8 cellular contexts compared by ENCODE assay signal in the genomic region with DNA sequence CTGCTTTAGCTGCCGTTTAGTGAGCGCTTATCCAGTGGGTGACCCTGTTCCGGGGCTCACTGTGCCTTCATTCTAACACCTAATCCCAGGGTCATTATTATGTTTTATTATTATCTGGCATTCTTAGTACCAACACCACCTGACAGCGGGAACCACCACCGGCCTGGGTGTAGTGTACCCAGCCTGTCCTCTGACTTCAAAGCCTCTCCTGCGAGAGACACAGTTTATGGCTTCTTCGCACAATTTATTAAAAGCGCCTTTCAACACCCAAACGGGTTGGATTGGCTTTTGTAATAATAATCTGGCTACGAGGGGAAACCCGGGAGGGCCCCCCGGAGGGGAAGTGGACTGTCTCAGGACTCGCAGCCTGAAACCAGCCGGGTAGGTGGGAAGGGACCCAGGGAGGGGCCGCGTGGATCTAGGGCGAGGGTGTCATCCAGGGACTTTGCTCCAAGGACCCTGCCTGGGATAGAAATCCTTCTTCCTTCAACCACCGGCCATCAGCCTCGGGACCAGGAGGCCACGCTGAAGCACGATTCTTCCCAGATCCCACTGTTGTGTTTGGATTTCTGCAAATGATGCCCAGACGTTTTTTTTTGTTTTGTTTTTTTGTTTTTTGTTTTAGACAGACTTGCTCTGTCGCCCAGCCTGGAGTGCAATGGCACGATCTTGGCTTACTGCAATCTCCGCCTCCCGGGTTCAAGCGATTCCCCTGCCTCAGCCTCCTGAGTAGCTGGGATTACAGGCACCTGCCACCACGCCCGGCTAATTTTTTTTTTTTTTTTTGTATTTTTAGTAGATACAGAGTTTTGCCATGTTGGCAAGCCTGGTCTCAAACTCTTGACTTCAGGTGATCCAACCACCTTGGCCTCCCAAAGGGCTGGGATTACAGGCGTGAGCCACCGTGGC. TPM values are rescaled to one million over a fixed set of nuclear protein-coding genes. Genes with fewer than 3 reads are reported as not detected.
DNase-seq lines count a peak whose midpoint lies in the region; ATAC-seq and TF ChIP-seq lines count a peak whose summit lies in the region.

No MANE protein-coding gene starts in this region.

- peak overlapping the region; percentile 81 to 91 (median 83) for H3K4me3 Mint-ChIP-seq in brain

- H3K27ac ChIP-seq in A673 (ENCODE audit: low read depth, low read length, poor library complexity, severe bottlenecking), result no peak overlapping the region
- H3K27ac ChIP-seq in HL-60 (replicated peaks), result peak overlapping the region; percentile 78
- peak overlapping the region; percentile 97 for H3K27ac ChIP-seq in muscle layer of colon (ENCODE audit: low read depth, low read length)

- intact Hi-C loops in A673 (cut with micrococcal nuclease; ENCODE audit: unreplicated experiment), result no loop called here

- no peaks in the 10 kb centered on the region for H3K36me3 ChIP-seq in A673 (ENCODE audit: insufficient read depth, low read length, poor library complexity, severe bottlenecking)
- H3K36me3 ChIP-seq in muscle layer of colon (ENCODE audit: insufficient read depth, low read length), result no peaks in the 10 kb centered on the region

- DNase-seq in A673 (ENCODE audit: low spot score) (no peak), HL-60 (ENCODE audit: low read depth in 1 of 2, low spot score in 1 of 2) (no peak)
- DNase-seq in activated CD4-positive, alpha-beta T cell treated with anti-CD3 and anti-CD28 coated beads, Interleukin-2, amount 50 U/mL, for 4 hours, result no peak

- H3K9ac ChIP-seq in muscle layer of colon (ENCODE audit: low read length), result peak overlapping the region; percentile 44

- H3K27ac Mint-ChIP-seq in brain, result peak overlapping the region; percentile 80 to 92 (median 86)

- ATAC-seq in GM21528 (IDR thresholded peaks at IDR 0.05; ENCODE audit: low FRiP score, unreplicated experiment), result no peak
- no peak for ATAC-seq in HG03039 (IDR thresholded peaks at IDR 0.05; ENCODE audit: unreplicated experiment)
- no peak for ATAC-seq in HG02623 (IDR thresholded peaks at IDR 0.05; ENCODE audit: unreplicated experiment)

- no peak for TF ChIP-seq CTCF in A673 (conservative IDR thresholded peaks at IDR 0.05; ENCODE audit: low read depth, low read length)
- no peak for TF ChIP-seq CTCF in HL-60 (IDR thresholded peaks at IDR 0.05; ENCODE audit: insufficient read depth, low read length)
- TF ChIP-seq CTCF in brain (conservative IDR thresholded peaks at IDR 0.05), result no peak

- H3K27me3 ChIP-seq in A673 (replicated peaks; ENCODE audit: insufficient read depth, low read depth, low read length, poor library complexity) (no peaks in the 10 kb centered on the region), HL-60 (ENCODE audit: insufficient read depth, poor library complexity, severe bottlenecking) (no peaks in the 10 kb centered on the region), muscle layer of colon (ENCODE audit: control insufficient read depth in 1 of 2, insufficient read depth in 2 of 2, low read length in 2 of 2) (no peaks in the 10 kb centered on the region)

- H3K9me3 Mint-ChIP-seq in brain, result no peaks in the 10 kb centered on the region

- peaks cover 15% of the 10 kb centered on the region for H3K4me1 Mint-ChIP-seq in brain

- no TSS peak for BruUV-seq in A673 (replicated peaks; lab: Mats Ljungman, UMichigan)

- H3K4me1 ChIP-seq in A673 (ENCODE audit: insufficient read depth, low read length, poor library complexity, severe bottlenecking) (peaks cover 4% of the 10 kb centered on the region), muscle layer of colon (ENCODE audit: insufficient read depth, low read length) (peaks cover 12% of the 10 kb centered on the region)

- peaks cover 11% of the 10 kb centered on the region for H3K27me3 Mint-ChIP-seq in brain

- POLR2A ChIA-PET in A673 (lab: Charles Lee; ENCODE audit: low non-redundant PET), result no interaction called here

- CTCF ChIA-PET in A673 (lab: Charles Lee), result no interaction called here

- H3K4me3 ChIP-seq in A673 (ENCODE audit: low read depth, low read length, poor library complexity, severe bottlenecking), result peak overlapping the region; percentile 86
- H3K4me3 ChIP-seq in HL-60 (replicated peaks; ENCODE audit: insufficient read depth, low read length), result peak overlapping the region; percentile 61
- peak overlapping the region; percentile 61 to 91 for H3K4me3 ChIP-seq in muscle layer of colon (ENCODE audit: low read depth in 1 of 2, low read length in 2 of 2)

- H3K9me3 ChIP-seq in A673 (ENCODE audit: low read depth, low read length, poor library complexity, severe bottlenecking), result no peaks in the 10 kb centered on the region
- no peaks in the 10 kb centered on the region for H3K9me3 ChIP-seq in muscle layer of colon (ENCODE audit: low read length)

- H3K36me3 Mint-ChIP-seq in brain, result no peaks in the 10 kb centered on the region

RNA-seq across cellular contexts. Expression of a gene that starts 1.6 kb away (rescaled TPM):
- 25.1 and 25.9 TPM in 2 replicates for total RNA-seq in A673 (2021)
- polyA plus RNA-seq in brain (ENCODE audit: insufficient read depth, low read depth, low replicate concordance), result 17.0 TPM

RNA-seq across cellular contexts. Expression of a gene that starts 55.6 kb away (rescaled TPM):
- total RNA-seq in A673 (2021), result 185 and 198 TPM in 2 replicates
- 266 TPM for polyA plus RNA-seq in brain (ENCODE audit: insufficient read depth, low read depth, low replicate concordance)
